In genomic region chr3:140499114-140499757, GRCh38 we compare ENCODE assay signal across 8 cellular contexts.
DNase-seq lines count a peak whose midpoint lies in the region; ATAC-seq and TF ChIP-seq lines count a peak whose summit lies in the region.

No MANE protein-coding gene starts in this region.

- H3K79me2 ChIP-seq in Karpas-422 (ENCODE audit: low read length): no peaks in the 10 kb centered on the region

- H3K4me3 Mint-ChIP-seq in immature natural killer cell: no peak overlapping the region

- H3K9me3 Mint-ChIP-seq in immature natural killer cell: no peaks in the 10 kb centered on the region

- no peak overlapping the region for H3K27ac ChIP-seq in Karpas-422 (ENCODE audit: low read length)
- H3K27ac ChIP-seq in substantia nigra (ENCODE audit: low read depth, low read length, poor library complexity, severe bottlenecking): no peak overlapping the region

- no peaks in the 10 kb centered on the region for H3K4me1 Mint-ChIP-seq in immature natural killer cell

- ATAC-seq in GM18867 (IDR thresholded peaks at IDR 0.05; ENCODE audit: unreplicated experiment): no peak
- ATAC-seq in HG03045 (IDR thresholded peaks at IDR 0.05; ENCODE audit: unreplicated experiment): no peak
- no peak for ATAC-seq in HG03521 (IDR thresholded peaks at IDR 0.05; ENCODE audit: unreplicated experiment)

- peak; percentile 18 for TF ChIP-seq CTCF in AG09319 (IDR thresholded peaks at IDR 0.05; ENCODE audit: low read depth, low read length)

- no peaks in the 10 kb centered on the region for H3K9me2 ChIP-seq in Karpas-422 (replicated peaks; ENCODE audit: insufficient read depth, low read length)

- H3K36me3 Mint-ChIP-seq in immature natural killer cell: no peaks in the 10 kb centered on the region

- H2AFZ ChIP-seq in Karpas-422 (ENCODE audit: low read length): no peak overlapping the region

- H3K27me3 Mint-ChIP-seq in immature natural killer cell (ENCODE audit: low read depth in 3 of 3): peaks cover 3 to 8% (median 5%) of the 10 kb centered on the region in 3 donors

- no peak overlapping the region for H3K9ac ChIP-seq in Karpas-422 (ENCODE audit: low read length)

- H4K20me1 ChIP-seq in Karpas-422 (ENCODE audit: insufficient read depth, low read depth, low read length): no peaks in the 10 kb centered on the region

- H3K27me3 ChIP-seq in Karpas-422 (ENCODE audit: low read length): no peaks in the 10 kb centered on the region

- H3K36me3 ChIP-seq in Karpas-422 (ENCODE audit: insufficient read depth, low read length): no peaks in the 10 kb centered on the region

- no peak overlapping the region for H3K4me3 ChIP-seq in Karpas-422 (ENCODE audit: low read length)

- no peak overlapping the region for H3K27ac Mint-ChIP-seq in immature natural killer cell

- H3K9me3 ChIP-seq in Karpas-422 (ENCODE audit: low read length): no peaks in the 10 kb centered on the region

- DNase-seq in AG09319 (ENCODE audit: extremely low read depth, low read depth) (no peak), Karpas-422 (peak; percentile 73), SW480 (ENCODE audit: low spot score) (peak; percentile 36), immature natural killer cell (peak; percentile 4 to 24 (median 11)), substantia nigra (lab: John Stamatoyannopoulos, UW) (no peak)

- H3K4me1 ChIP-seq in Karpas-422 (ENCODE audit: low read length): peaks cover 38% of the 10 kb centered on the region

- no peak overlapping the region for H3K4me2 ChIP-seq in Karpas-422 (ENCODE audit: low read depth, low read length, poor library complexity, severe bottlenecking)

Comparison
In these comparisons a context has a peak if more than half of its experiments do, and no peak if none do; other contexts are left out.
1. DNase-seq: peak in Karpas-422 (single experiment), SW480 (single experiment) and immature natural killer cell (3 of 3); none in AG09319 (single experiment) and substantia nigra (0 of 49).